34 cellular contexts compared by ENCODE assay signal in the genomic region with DNA sequence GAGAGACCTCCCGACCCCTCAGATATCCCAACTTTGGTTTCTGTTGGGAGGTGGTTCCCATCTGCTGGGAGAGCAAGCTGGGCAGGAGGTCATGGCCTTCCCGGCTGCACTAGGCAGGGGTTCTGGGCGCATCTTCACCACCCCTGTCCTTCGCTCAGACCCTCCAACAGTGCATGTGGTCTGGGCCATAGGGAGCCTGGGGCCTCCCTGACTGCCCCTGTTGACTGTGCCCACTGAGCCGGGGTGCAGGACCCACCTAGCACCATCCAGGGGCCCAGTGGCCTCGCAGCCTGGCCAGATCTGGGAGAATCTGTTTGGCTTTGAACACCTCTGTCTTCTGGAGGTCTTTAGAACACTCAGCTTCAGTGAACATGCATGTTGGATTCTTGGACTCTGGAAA. TPM values are rescaled to one million over a fixed set of nuclear protein-coding genes. Genes with fewer than 3 reads are reported as not detected.
"Had no signal": no experiment of that assay in that cellular context is flagged by ENCODE, and none has a peak within 500 bp of the region (broad histone marks: within the 10 kb centered on the region; RNA-seq: fewer than 3 reads in every experiment).

No MANE protein-coding gene starts in this region.

- DNase-seq: activated CD4-positive, alpha-beta memory T cell treated with anti-CD3 and anti-CD28 coated beads, Interleukin-2, amount 10 ng/mL, durations not matched to agents 7 days and 5 days; activated CD4-positive, alpha-beta T cell treated with anti-CD3 and anti-CD28 coated beads for 36 hours; activated CD4-positive, alpha-beta T cell treated with anti-CD3 and anti-CD28 coated beads, Interleukin-2, amount 10 ng/mL, durations not matched to agents 24 days and 14 days; activated CD4-positive, CD25-positive, alpha-beta regulatory T cell; activated CD4-positive, CD25-positive, alpha-beta regulatory T cell treated with anti-CD3 and anti-CD28 coated beads, Interleukin-2, amount 50 U/mL, for 72 hours; activated CD8-positive, alpha-beta memory T cell treated with anti-CD3 and anti-CD28 coated beads, Interleukin-2, amount 50 U/mL, for 48 hours; activated gamma-delta T cell; activated naive CD4-positive, alpha-beta T cell; activated naive CD4-positive, alpha-beta T cell treated with anti-CD3 and anti-CD28 coated beads, Interleukin-2, amount 10 ng/mL, durations not matched to agents 7 days and 5 days; activated naive CD8-positive, alpha-beta T cell treated with anti-CD3 and anti-CD28 coated beads, Interleukin-2, amount 50 U/mL, for 24 hours; activated T-cell treated with anti-CD3 and anti-CD28 coated beads for 4 hours; activated T-cell treated with anti-CD3 and anti-CD28 coated beads, Interleukin-2, amount 50 U/mL, for 24 hours; activated T-cell treated with anti-CD3 and anti-CD28 coated beads, Interleukin-2, amount 50 U/mL, for 72 hours; adrenal gland; amygdala; body of pancreas; caudate nucleus; cortex of kidney; dermis blood vessel endothelial cell; effector CD4-positive, alpha-beta T cell; effector memory CD8-positive, alpha-beta T cell; erythroblast; esophagus squamous epithelium; foreskin melanocyte; head of caudate nucleus; T-helper 2 cell had no signal

- H3K36me3 Mint-ChIP-seq: activated naive CD4-positive, alpha-beta T cell treated with anti-CD3 and anti-CD28 coated beads, Interleukin-2, amount 10 ng/mL, durations not matched to agents 7 days and 5 days; activated naive CD4-positive, alpha-beta T cell treated with anti-CD3 and anti-CD28 coated beads, Interleukin-2, amount 50 U/mL, for 72 hours had no signal

- H3K27me3 ChIP-seq: body of pancreas had no signal

- H3K27ac Mint-ChIP-seq: activated CD4-positive, alpha-beta memory T cell treated with anti-CD3 and anti-CD28 coated beads, Interleukin-2, amount 10 ng/mL, durations not matched to agents 7 days and 5 days; activated CD4-positive, alpha-beta T cell treated with anti-CD3 and anti-CD28 coated beads for 36 hours; activated CD4-positive, alpha-beta T cell treated with anti-CD3 and anti-CD28 coated beads, Interleukin-2, amount 10 ng/mL, durations not matched to agents 24 days and 14 days; activated naive CD8-positive, alpha-beta T cell treated with anti-CD3 and anti-CD28 coated beads, Interleukin-2, amount 50 U/mL, for 24 hours; activated T-cell treated with anti-CD3 and anti-CD28 coated beads, Interleukin-2, amount 50 U/mL, for 24 hours; activated T-cell treated with anti-CD3 and anti-CD28 coated beads, Interleukin-2, amount 50 U/mL, for 72 hours; effector memory CD8-positive, alpha-beta T cell had no signal

- ATAC-seq: activated CD4-positive, alpha-beta T cell treated with anti-CD3 and anti-CD28 coated beads for 36 hours; activated naive CD4-positive, alpha-beta T cell treated with anti-CD3 and anti-CD28 coated beads, Interleukin-2, amount 50 U/mL, for 72 hours; activated naive CD8-positive, alpha-beta T cell treated with anti-CD3 and anti-CD28 coated beads, Interleukin-2, amount 50 U/mL, for 24 hours; activated T-cell treated with anti-CD3 and anti-CD28 coated beads, Interleukin-2, amount 50 U/mL, for 72 hours; body of pancreas; effector memory CD8-positive, alpha-beta T cell; gastroesophageal sphincter had no signal

- H3K27me3 Mint-ChIP-seq: activated CD4-positive, alpha-beta memory T cell treated with anti-CD3 and anti-CD28 coated beads, Interleukin-2, amount 10 ng/mL, durations not matched to agents 7 days and 5 days; activated CD4-positive, alpha-beta T cell treated with anti-CD3 and anti-CD28 coated beads for 36 hours; activated CD4-positive, alpha-beta T cell treated with anti-CD3 and anti-CD28 coated beads, Interleukin-2, amount 10 ng/mL, durations not matched to agents 24 days and 14 days; activated naive CD8-positive, alpha-beta T cell treated with anti-CD3 and anti-CD28 coated beads, Interleukin-2, amount 50 U/mL, for 24 hours; activated T-cell treated with anti-CD3 and anti-CD28 coated beads, Interleukin-2, amount 50 U/mL, for 24 hours had no signal

- H3K9me3 ChIP-seq: adrenal gland, body of pancreas, esophagus squamous epithelium, gastroesophageal sphincter had no signal

- H3K4me3 ChIP-seq: adrenal gland, body of pancreas, esophagus squamous epithelium, gastroesophageal sphincter had no signal

- H3K36me3 ChIP-seq: adrenal gland, esophagus squamous epithelium, gastroesophageal sphincter had no signal

- H3K4me3 Mint-ChIP-seq: activated CD4-positive, alpha-beta memory T cell treated with anti-CD3 and anti-CD28 coated beads, Interleukin-2, amount 10 ng/mL, durations not matched to agents 7 days and 5 days; activated CD4-positive, alpha-beta T cell treated with anti-CD3 and anti-CD28 coated beads for 36 hours; activated CD4-positive, alpha-beta T cell treated with anti-CD3 and anti-CD28 coated beads, Interleukin-2, amount 10 ng/mL, durations not matched to agents 24 days and 14 days; activated naive CD4-positive, alpha-beta T cell treated with anti-CD3 and anti-CD28 coated beads, Interleukin-2, amount 10 ng/mL, durations not matched to agents 7 days and 5 days; activated naive CD8-positive, alpha-beta T cell treated with anti-CD3 and anti-CD28 coated beads, Interleukin-2, amount 50 U/mL, for 24 hours; activated T-cell treated with anti-CD3 and anti-CD28 coated beads, Interleukin-2, amount 50 U/mL, for 24 hours; activated T-cell treated with anti-CD3 and anti-CD28 coated beads, Interleukin-2, amount 50 U/mL, for 72 hours; effector memory CD8-positive, alpha-beta T cell had no signal

- H3K27ac ChIP-seq: adrenal gland, body of pancreas, esophagus squamous epithelium, gastroesophageal sphincter had no signal

- H3K9me3 Mint-ChIP-seq: activated CD4-positive, alpha-beta memory T cell treated with anti-CD3 and anti-CD28 coated beads, Interleukin-2, amount 10 ng/mL, durations not matched to agents 7 days and 5 days; activated naive CD4-positive, alpha-beta T cell treated with anti-CD3 and anti-CD28 coated beads, Interleukin-2, amount 10 ng/mL, durations not matched to agents 7 days and 5 days; activated naive CD8-positive, alpha-beta T cell treated with anti-CD3 and anti-CD28 coated beads, Interleukin-2, amount 50 U/mL, for 24 hours; activated T-cell treated with anti-CD3 and anti-CD28 coated beads, Interleukin-2, amount 50 U/mL, for 24 hours; effector memory CD8-positive, alpha-beta T cell had no signal

- H3K4me1 ChIP-seq: adrenal gland, body of pancreas, esophagus squamous epithelium, gastroesophageal sphincter had no signal

RNA-seq across cellular contexts. Expression of a gene that starts 18.7 kb away (rescaled TPM):
- total RNA-seq: activated CD4-positive, alpha-beta T cell treated with anti-CD3 and anti-CD28 coated beads, Interleukin-2, amount 10 ng/mL, durations not matched to agents 24 days and 14 days; dermis blood vessel endothelial cell had no signal

RNA-seq across cellular contexts. Expression of a gene that starts 51.0 kb away (rescaled TPM):
- total RNA-seq: activated CD4-positive, alpha-beta memory T cell treated with anti-CD3 and anti-CD28 coated beads, Interleukin-2, amount 10 ng/mL, durations not matched to agents 7 days and 5 days; activated CD4-positive, alpha-beta T cell treated with anti-CD3 and anti-CD28 coated beads for 36 hours; activated CD4-positive, alpha-beta T cell treated with anti-CD3 and anti-CD28 coated beads, Interleukin-2, amount 10 ng/mL, durations not matched to agents 24 days and 14 days; activated naive CD4-positive, alpha-beta T cell treated with anti-CD3 and anti-CD28 coated beads, Interleukin-2, amount 50 U/mL, for 72 hours; activated T-cell treated with anti-CD3 and anti-CD28 coated beads, Interleukin-2, amount 50 U/mL, for 72 hours; chondrocyte; dermis blood vessel endothelial cell; fibroblast of lung; fibroblast of villous mesenchyme; glomerular endothelial cell; T-helper 1 cell treated with Interleukin-12 subunit alpha and Interleukin-12 subunit beta and Interleukin-4 antibody, amounts not matched to agents 30 ng/mL and 1 ng/mL, for 36 hours had no signal
- polyA plus RNA-seq: aorta, fibroblast of lung had no signal
